In the genomic region with DNA sequence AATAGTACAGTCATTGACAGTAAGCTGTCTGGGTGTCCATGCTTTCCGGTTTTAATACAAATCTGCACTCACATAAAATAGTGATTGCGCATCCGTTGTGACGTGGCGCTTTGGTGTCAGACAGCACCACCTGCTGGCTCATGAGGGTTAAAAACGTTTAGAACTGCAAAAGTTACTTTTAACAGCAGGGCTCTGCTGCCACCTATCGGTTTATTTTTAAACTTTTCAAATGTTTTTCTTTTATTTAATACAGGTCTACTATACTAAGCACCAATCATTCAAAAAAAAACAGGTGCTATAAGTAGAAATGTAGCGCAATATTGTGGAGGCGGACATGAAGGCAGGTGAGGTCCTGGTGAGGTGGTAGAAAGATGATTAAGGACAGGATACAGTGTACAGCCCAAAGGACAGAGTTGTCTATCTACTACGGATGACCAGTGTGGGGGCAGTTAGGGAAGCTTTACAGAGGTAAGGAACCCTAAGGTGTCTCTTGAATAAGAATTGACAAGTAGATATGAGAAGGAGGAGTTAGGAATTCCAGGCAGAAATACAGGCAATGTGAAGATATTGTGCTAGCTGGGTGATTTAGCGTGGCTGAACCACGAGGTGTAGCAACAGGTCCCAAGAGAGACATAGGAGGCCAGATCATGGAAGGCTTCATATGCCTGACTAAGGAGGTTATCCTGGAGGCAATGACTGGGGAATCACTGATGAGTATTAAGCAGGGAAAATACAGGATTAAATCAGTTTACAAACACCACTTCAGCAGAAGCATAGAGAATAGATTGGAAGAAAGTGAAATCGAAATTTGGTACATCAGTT, we compare ENCODE assay signal across 8 cellular contexts.
DNase-seq lines count a peak whose midpoint lies in the region; ATAC-seq and TF ChIP-seq lines count a peak whose summit lies in the region.

No MANE protein-coding gene starts in this region.

- peaks cover 14% of the 10 kb centered on the region for H3K4me1 ChIP-seq in adipocyte (ENCODE audit: control insufficient read depth, insufficient read depth, low read length)
- H3K4me1 ChIP-seq in heart right ventricle: peaks cover 0 to 6% (median 0%) of the 10 kb centered on the region in 9 donors

- H3K27me3 ChIP-seq in adipocyte (replicated peaks; ENCODE audit: control insufficient read depth, insufficient read depth, low read length): no peaks in the 10 kb centered on the region
- peaks cover 0 to 18% (median 0%) of the 10 kb centered on the region in 7 donors for H3K27me3 ChIP-seq in heart right ventricle

- peak overlapping the region; percentile 47 for H3K9ac ChIP-seq in adipocyte (ENCODE audit: low read length)

- DNase-seq in GM10248 (ENCODE audit: extremely low spot score): peak; percentile 79
- peak; percentile 38 for DNase-seq in NCI-H1436 treated with DMSO at 0.1 percent for 48 hours (lab: John Stamatoyannopoulos, UW)
- peak; percentile 70 for DNase-seq in T follicular helper cell (ENCODE audit: low read depth)
- DNase-seq in adipocyte (ENCODE audit: low read depth): peak; percentile 97
- peak; percentile 45 to 81 for DNase-seq in heart right ventricle
- peak; percentile 80 for DNase-seq in retina

- no peak overlapping the region for H3K27ac ChIP-seq in heart right ventricle

- WGBS in heart right ventricle, 2 donors: 25% methylated on average over 13 of the region's 13 CpGs

- H3K4me3 ChIP-seq in adipocyte (ENCODE audit: low read length) (peak overlapping the region; percentile 50), heart right ventricle (no peak overlapping the region)

- POLR2A ChIA-PET in GM10248 (lab: Yijun Ruan, JAX): no interaction called here

- intact Hi-C loops in heart right ventricle (cut with DNase I): loop anchor here (1.0 to 10.0 kb wide), 10 partner anchors 252 to 716 kb away; no protein-coding TSS in a partner anchor

- CTCF ChIA-PET in GM10248 (lab: Yijun Ruan, JAX): interaction anchor here (0.6 to 7.0 kb wide), 25 partner anchors 9 to 1334 kb away, joined by 3 to 62 read pairs (median 4); no protein-coding TSS in a partner anchor

- peak; percentile 97 for TF ChIP-seq CTCF in GM10248 (IDR thresholded peaks at IDR 0.05; ENCODE audit: control extremely low read depth, extremely low read depth, low read depth, missing control alignments)
- TF ChIP-seq CTCF in heart right ventricle (IDR thresholded peaks at IDR 0.05): peak; percentile 94 to 99 (median 98)

- ATAC-seq in HG02610 (IDR thresholded peaks at IDR 0.05; ENCODE audit: unreplicated experiment) (peak; percentile 75), heart right ventricle (peak in 7 of 8 donors; percentile 47 to 75 (median 71)), GM21825 (IDR thresholded peaks at IDR 0.05; ENCODE audit: unreplicated experiment) (no peak)

- H3K9me3 ChIP-seq in adipocyte (ENCODE audit: control insufficient read depth, low read length) (no peaks in the 10 kb centered on the region), heart right ventricle (no peaks in the 10 kb centered on the region)

- no peaks in the 10 kb centered on the region for H3K36me3 ChIP-seq in adipocyte (ENCODE audit: control insufficient read depth, insufficient read depth, low read length, severe bottlenecking)
- H3K36me3 ChIP-seq in heart right ventricle: no peaks in the 10 kb centered on the region

Comparison
In these comparisons a context has a peak if more than half of its experiments do, and no peak if none do; other contexts are left out.
1. DNase-seq: peak in every context shown above with its lines; median percentile 97 in adipocyte; 80 in retina; 79 in GM10248; 70 in T follicular helper cell; 63 in heart right ventricle; 38 in NCI-H1436 treated with DMSO at 0.1 percent for 48 hours.